10 cellular contexts compared by ENCODE assay signal in genomic region chr1:94734963-94735899, GRCh38.
DNase-seq lines count a peak whose midpoint lies in the region; ATAC-seq, FAIRE-seq and TF ChIP-seq lines count a peak whose summit lies in the region.
"Had no signal": no experiment of that assay in that cellular context is flagged by ENCODE, and none has a peak within 500 bp of the region (broad histone marks: within the 10 kb centered on the region; RNA-seq: fewer than 3 reads in every experiment).

No MANE protein-coding gene starts in this region.

- DNase-seq in GDM1 (lab: John Stamatoyannopoulos, UW) = peak; percentile 77
- DNase-seq in RCC 7860 (ENCODE audit: low spot score) = peak; percentile 81
- peak; percentile 98 for DNase-seq in fibroblast of villous mesenchyme (ENCODE audit: low read depth)
- DNase-seq in prostate gland (ENCODE audit: low spot score) = peak; percentile 54
- no peak for DNase-seq in stimulated activated naive CD4-positive, alpha-beta T cell (lab: John Stamatoyannopoulos, UW)
- no peak for DNase-seq in NCI-H2171 (lab: John Stamatoyannopoulos, UW)
- no peak for DNase-seq in T-cell
- DNase-seq: activated naive CD4-positive, alpha-beta T cell treated with anti-CD3 and anti-CD28 coated beads, Interleukin-2, amount 10 ng/mL, durations not matched to agents 7 days and 5 days had no signal

- H3K4me1 Mint-ChIP-seq in T-cell = no peaks in the 10 kb centered on the region

- H3K4me3 Mint-ChIP-seq in T-cell = no peak overlapping the region
- H3K4me3 Mint-ChIP-seq: activated naive CD4-positive, alpha-beta T cell treated with anti-CD3 and anti-CD28 coated beads, Interleukin-2, amount 10 ng/mL, durations not matched to agents 7 days and 5 days had no signal

- H3K9me3 Mint-ChIP-seq in T-cell = no peaks in the 10 kb centered on the region
- H3K9me3 Mint-ChIP-seq: activated naive CD4-positive, alpha-beta T cell treated with anti-CD3 and anti-CD28 coated beads, Interleukin-2, amount 10 ng/mL, durations not matched to agents 7 days and 5 days had no signal

- H3K27ac ChIP-seq in prostate gland = peak overlapping the region; percentile 23 to 31

- POLR2A ChIA-PET in T-cell (lab: Charles Lee) = no interaction called here

- no peaks in the 10 kb centered on the region for H3K4me1 ChIP-seq in prostate gland (replicated peaks)

- H3K9me3 ChIP-seq in prostate gland = no peaks in the 10 kb centered on the region

- TF ChIP-seq POLR2A in prostate gland (IDR thresholded peaks at IDR 0.05) = no peak

- no peaks in the 10 kb centered on the region for H3K36me3 Mint-ChIP-seq in T-cell
- H3K36me3 Mint-ChIP-seq: activated naive CD4-positive, alpha-beta T cell treated with anti-CD3 and anti-CD28 coated beads, Interleukin-2, amount 10 ng/mL, durations not matched to agents 7 days and 5 days had no signal

- TF ChIP-seq CTCF in fibroblast of villous mesenchyme (IDR thresholded peaks at IDR 0.05; ENCODE audit: insufficient read depth, low read depth, low read length) = no peak
- TF ChIP-seq CTCF in prostate gland (IDR thresholded peaks at IDR 0.05) = peak in 1 of 4 experiments; percentile 8

- no peak overlapping the region for H3K27ac Mint-ChIP-seq in T-cell
- H3K27ac Mint-ChIP-seq: activated naive CD4-positive, alpha-beta T cell treated with anti-CD3 and anti-CD28 coated beads, Interleukin-2, amount 10 ng/mL, durations not matched to agents 7 days and 5 days had no signal

- no peaks in the 10 kb centered on the region for H3K27me3 ChIP-seq in prostate gland (replicated peaks; ENCODE audit: insufficient read depth)

- 54% methylated on average over 20 of the region's 20 CpGs for WGBS in prostate gland

- ATAC-seq in GM18498 (IDR thresholded peaks at IDR 0.05; ENCODE audit: unreplicated experiment) = no peak
- no peak for ATAC-seq in T-cell (replicated peaks in 1 of 4)

- peak; percentile 84 for FAIRE-seq in RCC 7860 (lab: Jason Lieb, UNC)

- H3K4me3 ChIP-seq in fibroblast of villous mesenchyme (ENCODE audit: low read depth, low read length) (no peak overlapping the region), prostate gland (no peak overlapping the region)
- H3K4me3 ChIP-seq: skin epidermis had no signal

- peaks cover 16 to 20% of the 10 kb centered on the region in 2 donors for H3K27me3 Mint-ChIP-seq in T-cell

- CTCF ChIA-PET in T-cell (lab: Charles Lee) = no interaction called here

- no peaks in the 10 kb centered on the region for H3K36me3 ChIP-seq in prostate gland

- intact Hi-C loops in prostate gland (cut with DNase I) = no loop called here

Comparison
In these comparisons a context has a peak if more than half of its experiments do, and no peak if none do; other contexts are left out.
1. DNase-seq: peak in GDM1 (single experiment), RCC 7860 (single experiment), fibroblast of villous mesenchyme (single experiment) and prostate gland (single experiment); none in stimulated activated naive CD4-positive, alpha-beta T cell (0 of 6), NCI-H2171 (single experiment) and T-cell (0 of 34).